ENCODE assay signal across 8 cellular contexts in genomic region chr6:106163446-106163965, GRCh38.
A peak's percentile ranks its signal among the peaks of the same experiment; 100 is the strongest.
DNase-seq lines count a peak whose midpoint lies in the region; ATAC-seq, FAIRE-seq and TF ChIP-seq lines count a peak whose summit lies in the region.

No MANE protein-coding gene starts in this region.

- H3K36me3 Mint-ChIP-seq in astrocyte (ENCODE audit: low read depth, unreplicated experiment), result peaks cover 2% of the 10 kb centered on the region

- peak overlapping the region; percentile 47 for H3K4me2 ChIP-seq in astrocyte (ENCODE audit: low read length)

- ATAC-seq in right lobe of liver (peak; percentile 59 to 73 (median 64)), HG03565 (IDR thresholded peaks at IDR 0.05; ENCODE audit: unreplicated experiment) (no peak)

- CTCF ChIA-PET in HEK293T (lab: Yijun Ruan, JAX), result no interaction called here

- peak overlapping the region; percentile 49 for H3K9ac ChIP-seq in astrocyte (ENCODE audit: low read length)

- POLR2A ChIA-PET in HEK293T (lab: Yijun Ruan, JAX), result no interaction called here

- H3K9me3 Mint-ChIP-seq in astrocyte (ENCODE audit: unreplicated experiment), result no peaks in the 10 kb centered on the region

- no peaks in the 10 kb centered on the region for H4K20me1 ChIP-seq in astrocyte (ENCODE audit: insufficient read depth, low read length)

- TF ChIP-seq CTCF in astrocyte (IDR thresholded peaks at IDR 0.05; ENCODE audit: insufficient read depth, low read depth, low read length) (no peak), right lobe of liver (IDR thresholded peaks at IDR 0.05) (no peak), thyroid gland (IDR thresholded peaks at IDR 0.05) (no peak)

- FAIRE-seq in astrocyte (lab: Jason Lieb, UNC), result peak; percentile 59

- H3K27me3 ChIP-seq in astrocyte (ENCODE audit: insufficient read depth, low read length), result no peaks in the 10 kb centered on the region
- H3K27me3 ChIP-seq in right lobe of liver, result no peaks in the 10 kb centered on the region
- H3K27me3 ChIP-seq in thyroid gland, result no peaks in the 10 kb centered on the region

- H2AFZ ChIP-seq in astrocyte (ENCODE audit: low read depth, low read length), result peak overlapping the region; percentile 13

- H3K79me2 ChIP-seq in astrocyte (ENCODE audit: insufficient read depth, low read length), result no peaks in the 10 kb centered on the region

- H3K4me1 ChIP-seq in astrocyte (ENCODE audit: insufficient read depth, low read length) (peaks cover 42% of the 10 kb centered on the region), right lobe of liver (no peaks in the 10 kb centered on the region), thyroid gland (no peaks in the 10 kb centered on the region)

- H3K36me3 ChIP-seq in astrocyte (ENCODE audit: insufficient read depth, low read length) (no peaks in the 10 kb centered on the region), right lobe of liver (no peaks in the 10 kb centered on the region), thyroid gland (no peaks in the 10 kb centered on the region)

- H3K9me3 ChIP-seq in astrocyte (ENCODE audit: insufficient read depth, low read depth, low read length) (no peaks in the 10 kb centered on the region), right lobe of liver (no peaks in the 10 kb centered on the region), thyroid gland (no peaks in the 10 kb centered on the region)

- H3K4me3 Mint-ChIP-seq in astrocyte (ENCODE audit: unreplicated experiment), result no peak overlapping the region

- DNase-seq in GM03348 (ENCODE audit: low spot score) (peak; percentile 74), HEK293T (ENCODE audit: extremely low spot score) (peak; percentile 17), OCI-M1 (lab: John Stamatoyannopoulos, UW) (peak; percentile 36), astrocyte (ENCODE audit: low read depth) (peak; percentile 70), right lobe of liver (no peak), thyroid gland (no peak)
- peak; percentile 51 for DNase-seq in stimulated activated naive CD4-positive, alpha-beta T cell treated with Interleukin-2 at 50 U/mL for 16 hours (lab: John Stamatoyannopoulos, UW)

- WGBS in right lobe of liver (ENCODE audit: insufficient coverage, low coverage, low lambda C conversion rate, missing lambda C conversion rate), result 10% methylated on average over 3 of the region's 7 CpGs
- 44 to 60% methylated on average over 7 of the region's 7 CpGs for WGBS in thyroid gland, 2 donors

- H3K27me3 Mint-ChIP-seq in astrocyte (ENCODE audit: low read depth, unreplicated experiment), result peaks cover 5% of the 10 kb centered on the region

- H3K27ac ChIP-seq in astrocyte (ENCODE audit: low read depth, low read length), result peak overlapping the region; percentile 50
- H3K27ac ChIP-seq in right lobe of liver, result peak overlapping the region in 2 of 3 donors; percentile 47 to 59
- no peak overlapping the region for H3K27ac ChIP-seq in thyroid gland

- H3K4me3 ChIP-seq in astrocyte (ENCODE audit: insufficient read depth, low read depth, low read length) (no peak overlapping the region), right lobe of liver (no peak overlapping the region), thyroid gland (replicated peaks in 1 of 3) (no peak overlapping the region)

- intact Hi-C loops in right lobe of liver (cut with DNase I) (no loop called here), thyroid gland (cut with DNase I) (no loop called here)

- TF ChIP-seq POLR2A in right lobe of liver (IDR thresholded peaks at IDR 0.05) (no peak), thyroid gland (IDR thresholded peaks at IDR 0.05) (no peak)

- peaks cover 36% of the 10 kb centered on the region for H3K4me1 Mint-ChIP-seq in astrocyte (ENCODE audit: low read depth, unreplicated experiment)

- H3K27ac Mint-ChIP-seq in astrocyte (ENCODE audit: unreplicated experiment), result peak overlapping the region; percentile 49

TF ChIP-seq in HEK293T, 16 proteins besides CTCF, POLR2A, EP300 and RAD21:
- TF ChIP-seq ZNF384 (IDR thresholded peaks at IDR 0.05) (no peak), NFRKB (IDR thresholded peaks at IDR 0.05) (no peak), L3MBTL2 (conservative IDR thresholded peaks at IDR 0.05) (no peak), PKNOX1 (IDR thresholded peaks at IDR 0.05) (no peak), SUZ12 (IDR thresholded peaks at IDR 0.05) (no peak), ELF4 (IDR thresholded peaks at IDR 0.05) (no peak), FOXA1 (IDR thresholded peaks at IDR 0.05) (no peak), FOXM1 (IDR thresholded peaks at IDR 0.05; ENCODE audit: borderline replicate concordance) (no peak)

Comparison
In these comparisons a context has a peak if more than half of its experiments do, and no peak if none do; other contexts are left out.
1. DNase-seq: peak in GM03348 (single experiment), HEK293T (single experiment), OCI-M1 (single experiment), astrocyte (single experiment) and stimulated activated naive CD4-positive, alpha-beta T cell treated with Interleukin-2 at 50 U/mL for 16 hours (single experiment); none in right lobe of liver (0 of 3) and thyroid gland (0 of 2).
2. H3K27ac ChIP-seq: peak in astrocyte (single experiment) and right lobe of liver (2 of 3); none in thyroid gland (0 of 3).